In genomic region chr1:24226754-24227153, GRCh38 we compare ENCODE assay signal across 22 cellular contexts.
"Had no signal": no experiment of that assay in that cellular context is flagged by ENCODE, and none has a peak within 500 bp of the region (broad histone marks: within the 10 kb centered on the region; RNA-seq: fewer than 3 reads in every experiment).

No MANE protein-coding gene starts in this region.

- FAIRE-seq: small intestine had no signal

- H3K9me3 ChIP-seq: body of pancreas, gastroesophageal sphincter, heart left ventricle, right lobe of liver, testis, uterus had no signal

- H3K27me3 Mint-ChIP-seq: activated naive CD4-positive, alpha-beta T cell treated with anti-CD3 and anti-CD28 coated beads, Interleukin-2, amount 50 U/mL, for 24 hours had no signal

- H3K36me3 Mint-ChIP-seq: activated naive CD4-positive, alpha-beta T cell treated with anti-CD3 and anti-CD28 coated beads, Interleukin-2, amount 50 U/mL, for 24 hours; stimulated activated naive B cell treated with anti-CD40 and anti-IgM and Interleukin-4, amounts not matched to agents 10 μg/mL and 1 μg/mL and 100 μg/mL, for 72 hours; WTC11 had no signal

- H3K27ac Mint-ChIP-seq: activated CD4-positive, alpha-beta T cell treated with anti-CD3 and anti-CD28 coated beads for 36 hours; activated naive CD4-positive, alpha-beta T cell treated with anti-CD3 and anti-CD28 coated beads, Interleukin-2, amount 50 U/mL, for 24 hours; activated T-cell treated with anti-CD3 and anti-CD28 coated beads, Interleukin-2, amount 50 U/mL, for 72 hours; nephron progenitor cell; stimulated activated naive B cell treated with anti-CD40 and anti-IgM and Interleukin-4, amounts not matched to agents 10 μg/mL and 1 μg/mL and 100 μg/mL, for 72 hours; WTC11 had no signal

- H3K4me1 Mint-ChIP-seq: activated naive CD4-positive, alpha-beta T cell treated with anti-CD3 and anti-CD28 coated beads, Interleukin-2, amount 50 U/mL, for 24 hours; WTC11 had no signal

- ATAC-seq: activated CD4-positive, alpha-beta T cell treated with anti-CD3 and anti-CD28 coated beads for 36 hours; body of pancreas; gastroesophageal sphincter; heart left ventricle; left colon; right lobe of liver; stimulated activated naive B cell treated with anti-CD40 and anti-IgM and Interleukin-4, amounts not matched to agents 10 μg/mL and 1 μg/mL and 100 μg/mL, for 72 hours; WTC11 had no signal

- H3K4me3 Mint-ChIP-seq: activated CD4-positive, alpha-beta T cell treated with anti-CD3 and anti-CD28 coated beads for 36 hours; activated naive CD4-positive, alpha-beta T cell treated with anti-CD3 and anti-CD28 coated beads, Interleukin-2, amount 50 U/mL, for 24 hours; nephron progenitor cell; stimulated activated naive B cell treated with anti-CD40 and anti-IgM and Interleukin-4, amounts not matched to agents 10 μg/mL and 1 μg/mL and 100 μg/mL, for 72 hours; WTC11 had no signal

- H3K9me3 Mint-ChIP-seq: activated naive CD4-positive, alpha-beta T cell treated with anti-CD3 and anti-CD28 coated beads, Interleukin-2, amount 50 U/mL, for 24 hours; activated T-cell treated with anti-CD3 and anti-CD28 coated beads, Interleukin-2, amount 50 U/mL, for 72 hours; nephron progenitor cell; stimulated activated naive B cell treated with anti-CD40 and anti-IgM and Interleukin-4, amounts not matched to agents 10 μg/mL and 1 μg/mL and 100 μg/mL, for 72 hours; WTC11 had no signal

- DNase-seq: activated CD4-positive, alpha-beta T cell treated with anti-CD3 and anti-CD28 coated beads for 36 hours; activated CD4-positive, alpha-beta T cell treated with anti-CD3 and anti-CD28 coated beads, Interleukin-2, amount 50 U/mL, for 4 hours; activated effector memory CD4-positive, alpha-beta T cell treated with anti-CD3 and anti-CD28 coated beads, Interleukin-2, amount 50 U/mL, for 16 hours; anterior cingulate cortex; body of pancreas; heart left ventricle; islet precursor cell; left colon; mesenchymal stem cell; nephron progenitor cell; right lobe of liver; small intestine; stimulated activated CD4-positive, alpha-beta T cell treated with anti-CD3 and anti-CD28 coated beads, Interleukin-2, amount 100 ng/mL, for 24 hours; stimulated activated naive B cell treated with anti-CD40 and anti-IgM and Interleukin-4, amounts not matched to agents 10 μg/mL and 1 μg/mL and 100 μg/mL, for 72 hours; T-helper 9 cell; testis; trophoblast cell; uterus had no signal
